8 cellular contexts compared by ENCODE assay signal in genomic region chr12:6866920-6867406, GRCh38. TPM values are rescaled to one million over a fixed set of nuclear protein-coding genes. Genes with fewer than 3 reads are reported as not detected.
DNase-seq lines count a peak whose midpoint lies in the region; ATAC-seq, FAIRE-seq and TF ChIP-seq lines count a peak whose summit lies in the region.

No MANE protein-coding gene starts in this region.

- H3K4me1 ChIP-seq in BLaER1: peaks cover 56% of the 10 kb centered on the region
- H3K4me1 ChIP-seq in Karpas-422 (ENCODE audit: low read length): peaks cover 47% of the 10 kb centered on the region
- H3K4me1 ChIP-seq in upper lobe of left lung: peaks cover 39 to 49% (median 43%) of the 10 kb centered on the region in 4 donors

- DNase-seq in Karpas-422 (no peak), cerebellar cortex (ENCODE audit: low spot score) (peak; percentile 28), memory B cell (ENCODE audit: low spot score in 2 of 2) (no peak), upper lobe of left lung (peak; percentile 44 to 77), HTR-8/SVneo (ENCODE audit: insufficient read length, low spot score) (no peak), NCI-H187 (lab: John Stamatoyannopoulos, UW) (no peak)

- H3K9me3 ChIP-seq in BLaER1 (no peaks in the 10 kb centered on the region), Karpas-422 (ENCODE audit: low read length) (no peaks in the 10 kb centered on the region), upper lobe of left lung (no peaks in the 10 kb centered on the region)

- H3K27me3 ChIP-seq in BLaER1 (no peaks in the 10 kb centered on the region), Karpas-422 (ENCODE audit: low read length) (no peaks in the 10 kb centered on the region), upper lobe of left lung (no peaks in the 10 kb centered on the region)

- peak in 1 of 6 experiments; percentile 11 for TF ChIP-seq CTCF in upper lobe of left lung (IDR thresholded peaks at IDR 0.05)

- H3K27ac Mint-ChIP-seq in memory B cell: peak overlapping the region; percentile 67

- no peaks in the 10 kb centered on the region for H3K9me2 ChIP-seq in Karpas-422 (replicated peaks; ENCODE audit: insufficient read depth, low read length)

- peak overlapping the region; percentile 71 for H3K9ac ChIP-seq in BLaER1
- H3K9ac ChIP-seq in Karpas-422 (ENCODE audit: low read length): peak overlapping the region; percentile 100

- no peak for TF ChIP-seq EP300 in upper lobe of left lung (IDR thresholded peaks at IDR 0.05)

- peaks cover 17% of the 10 kb centered on the region for H3K36me3 Mint-ChIP-seq in memory B cell

- no peak for TF ChIP-seq POLR2A in upper lobe of left lung (IDR thresholded peaks at IDR 0.05)

- no peak for FAIRE-seq in HTR-8/SVneo (lab: Jason Lieb, UNC)

- peaks cover 34% of the 10 kb centered on the region for H3K4me1 Mint-ChIP-seq in memory B cell

- H3K27me3 Mint-ChIP-seq in memory B cell: no peaks in the 10 kb centered on the region

- WGBS in upper lobe of left lung, 2 donors: 0 to 3% methylated on average over 1 to 29 of the region's 32 CpGs

- H3K27ac ChIP-seq in BLaER1: peak overlapping the region; percentile 48
- H3K27ac ChIP-seq in Karpas-422 (ENCODE audit: low read length): peak overlapping the region; percentile 98
- peak overlapping the region; percentile 93 to 97 (median 96) for H3K27ac ChIP-seq in upper lobe of left lung

- H3K4me3 Mint-ChIP-seq in memory B cell: peak overlapping the region; percentile 92

- H3K9me3 Mint-ChIP-seq in memory B cell: no peaks in the 10 kb centered on the region

- no peak overlapping the region for H2AFZ ChIP-seq in Karpas-422 (ENCODE audit: low read length)

- H3K4me3 ChIP-seq in BLaER1 (peak overlapping the region; percentile 86), Karpas-422 (ENCODE audit: low read length) (peak overlapping the region; percentile 90), upper lobe of left lung (peak overlapping the region; percentile 53 to 100 (median 96))

- peaks cover 73% of the 10 kb centered on the region for H3K36me3 ChIP-seq in BLaER1
- peaks cover 44% of the 10 kb centered on the region for H3K36me3 ChIP-seq in Karpas-422 (ENCODE audit: insufficient read depth, low read length)
- peaks cover 10 to 65% (median 40%) of the 10 kb centered on the region in 4 donors for H3K36me3 ChIP-seq in upper lobe of left lung

- ATAC-seq in GM19397 (IDR thresholded peaks at IDR 0.05; ENCODE audit: unreplicated experiment) (peak; percentile 19), memory B cell (ENCODE audit: low read depth) (peak; percentile 8), upper lobe of left lung (ENCODE audit: low FRiP score in 2 of 2) (peak; percentile 1 to 3)

- H3K4me2 ChIP-seq in BLaER1: peak overlapping the region; percentile 100
- H3K4me2 ChIP-seq in Karpas-422 (ENCODE audit: low read depth, low read length, poor library complexity, severe bottlenecking): peak overlapping the region; percentile 100

- H4K20me1 ChIP-seq in BLaER1 (peaks cover 54% of the 10 kb centered on the region), Karpas-422 (ENCODE audit: insufficient read depth, low read depth, low read length) (peaks cover 30% of the 10 kb centered on the region)

- peaks cover 22% of the 10 kb centered on the region for H3K79me2 ChIP-seq in Karpas-422 (ENCODE audit: low read length)

RNA-seq across cellular contexts. Expression of gene TPI1, which starts 0.4 kb away (rescaled TPM):
- 1,584 and 1,673 TPM in 2 replicates for total RNA-seq in Karpas-422 (2014; rRNA removed; shearing (Covaris generic); ENCODE audit: low replicate concordance)
- total RNA-seq in upper lobe of left lung: 100 to 1,000 TPM; 137 to 407 (median 309) TPM

RNA-seq across cellular contexts. Expression of gene SPSB2, which starts 6.1 kb away (rescaled TPM):
- total RNA-seq in Karpas-422 (2014; rRNA removed; shearing (Covaris generic); ENCODE audit: low replicate concordance): 5.9 and 7.4 TPM in 2 replicates
- total RNA-seq in upper lobe of left lung: 10 to 100 TPM; 27.7 to 63.3 (median 35.0) TPM

RNA-seq across cellular contexts. Expression of gene USP5, which starts 15.0 kb away (rescaled TPM):
- total RNA-seq in Karpas-422 (2014; rRNA removed; shearing (Covaris generic); ENCODE audit: low replicate concordance): 36.9 and 66.6 TPM in 2 replicates
- total RNA-seq in upper lobe of left lung: 10 to 100 TPM; 22.6 to 77.0 (median 35.6) TPM

RNA-seq across cellular contexts. Expression of gene CDCA3, which starts 15.9 kb away (rescaled TPM):
- 47.6 and 70.0 TPM in 2 replicates for total RNA-seq in Karpas-422 (2014; rRNA removed; shearing (Covaris generic); ENCODE audit: low replicate concordance)
- 10 to 100 TPM in 1 of 6 donors, 1 to 10 TPM in 3, under 1 TPM in 1, not detected in 1; 0.39 to 10.3 (median 2.8) TPM for total RNA-seq in upper lobe of left lung

RNA-seq across cellular contexts. Expression of gene GNB3, which starts 26.2 kb away (rescaled TPM):
- 14.9 and 27.0 TPM in 2 replicates for total RNA-seq in Karpas-422 (2014; rRNA removed; shearing (Covaris generic); ENCODE audit: low replicate concordance)
- 1 to 10 TPM in 2 of 6 donors, under 1 TPM in 3, not detected in 1; 0.44 to 1.4 (median 0.86) TPM for total RNA-seq in upper lobe of left lung

Comparison
In these comparisons a context has a peak if more than half of its experiments do, and no peak if none do; other contexts are left out.
1. H3K27ac ChIP-seq: peak in every context shown above with its lines; median percentile 98 in Karpas-422; 96 in upper lobe of left lung; 48 in BLaER1.
2. DNase-seq: peak in cerebellar cortex (single experiment) and upper lobe of left lung (2 of 2); none in Karpas-422 (single experiment), memory B cell (0 of 2), HTR-8/SVneo (single experiment) and NCI-H187 (0 of 2).
3. Peak in every context shown above with its lines, with median percentiles within 50 percentile points of each other: H3K4me3 ChIP-seq and ATAC-seq.